8 cellular contexts compared by ENCODE assay signal in the genomic region with DNA sequence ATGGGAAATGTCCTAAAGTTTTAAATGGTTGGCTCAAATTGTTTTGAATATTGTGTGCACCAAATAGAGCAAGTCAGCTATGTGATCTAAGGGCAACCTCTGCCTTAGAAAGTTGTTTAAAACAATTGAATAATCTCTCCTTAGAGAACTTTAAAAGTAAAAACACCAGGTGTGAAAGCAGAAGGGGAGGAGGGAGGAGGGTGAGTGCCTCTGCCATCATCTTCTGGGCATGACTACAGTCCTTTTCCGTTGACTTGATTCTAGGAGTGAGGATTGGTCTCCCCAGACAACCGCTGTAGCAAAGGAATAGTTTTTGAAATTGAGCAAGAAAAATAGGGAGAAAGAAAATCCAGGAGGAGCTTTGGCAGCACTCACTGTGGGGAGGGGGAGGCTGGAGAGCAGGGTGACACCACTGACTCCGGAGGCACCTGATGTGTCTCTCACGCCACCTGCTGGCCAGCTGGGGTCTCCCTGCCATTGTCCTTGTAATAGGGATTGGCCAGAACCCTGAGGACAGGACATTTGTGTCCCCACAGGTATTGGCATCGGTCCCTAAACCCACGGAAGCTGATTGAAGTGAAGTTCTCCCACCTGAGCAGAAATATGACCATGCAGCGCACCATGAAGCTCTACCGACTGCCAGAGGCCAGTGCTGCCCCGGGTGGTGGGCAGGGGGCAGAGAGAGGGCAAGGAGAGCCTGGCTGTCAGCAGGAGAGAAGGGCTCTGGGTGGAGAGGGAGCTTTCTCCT. TPM values are rescaled to one million over a fixed set of nuclear protein-coding genes. Genes with fewer than 3 reads are reported as not detected.
DNase-seq lines count a peak whose midpoint lies in the region; ATAC-seq and TF ChIP-seq lines count a peak whose summit lies in the region.

No MANE protein-coding gene starts in this region.

- DNase-seq in ELR (ENCODE audit: low read depth) (peak; percentile 79), NB4 (ENCODE audit: low read depth) (peak; percentile 74), SW 1271 (lab: John Stamatoyannopoulos, UW) (peak; percentile 64), cardiac muscle cell (ENCODE audit: low read depth in 1 of 2, low spot score in 1 of 2) (peak; percentile 79 to 93), prostate gland (ENCODE audit: low spot score) (peak; percentile 88), upper lobe of right lung (peak; percentile 90)
- DNase-seq in activated naive CD8-positive, alpha-beta T cell treated with anti-CD3 and anti-CD28 coated beads, Interleukin-2, amount 50 U/mL, for 16 hours (ENCODE audit: low read depth, low spot score) = peak; percentile 50

- H3K27ac ChIP-seq in cardiac muscle cell = no peak overlapping the region
- H3K27ac ChIP-seq in prostate gland = no peak overlapping the region
- peak overlapping the region; percentile 36 for H3K27ac ChIP-seq in upper lobe of right lung

- intact Hi-C loops in prostate gland (cut with DNase I) = loop anchor here (2.0 kb wide), 1 partner anchor 178 kb away; no protein-coding TSS in a partner anchor
- intact Hi-C loops in upper lobe of right lung (cut with DNase I) = no loop called here

- TF ChIP-seq CTCF in NB4 (IDR thresholded peaks at IDR 0.05; ENCODE audit: low read depth, low read length) (peak; percentile 90), cardiac muscle cell (IDR thresholded peaks at IDR 0.05; ENCODE audit: low read depth, low read length) (peak; percentile 77), prostate gland (IDR thresholded peaks at IDR 0.05) (peak; percentile 71 to 96 (median 91)), upper lobe of right lung (IDR thresholded peaks at IDR 0.05) (peak; percentile 89)

- H3K4me3 ChIP-seq in NB4 (ENCODE audit: low read depth, low read length) (no peak overlapping the region), cardiac muscle cell (no peak overlapping the region), prostate gland (no peak overlapping the region), upper lobe of right lung (no peak overlapping the region)

- no peak for TF ChIP-seq POLR2A in NB4 (IDR thresholded peaks at IDR 0.05; ENCODE audit: extremely low read depth, insufficient read length)
- TF ChIP-seq POLR2A in prostate gland (IDR thresholded peaks at IDR 0.05) = no peak

- peaks cover 66% of the 10 kb centered on the region for H3K36me3 ChIP-seq in cardiac muscle cell
- H3K36me3 ChIP-seq in prostate gland = peaks cover 14 to 33% of the 10 kb centered on the region in 2 donors
- H3K36me3 ChIP-seq in upper lobe of right lung = peaks cover 94% of the 10 kb centered on the region

- whole genome bisulfite sequencing in prostate gland = 30% methylated on average over 9 of the region's 9 CpGs

- no peaks in the 10 kb centered on the region for H3K9me3 ChIP-seq in cardiac muscle cell (ENCODE audit: low read depth)
- H3K9me3 ChIP-seq in prostate gland = no peaks in the 10 kb centered on the region
- no peaks in the 10 kb centered on the region for H3K9me3 ChIP-seq in upper lobe of right lung

- ATAC-seq in upper lobe of right lung (peak; percentile 94), GM18511 (IDR thresholded peaks at IDR 0.05; ENCODE audit: unreplicated experiment) (no peak)

- H3K27me3 ChIP-seq in cardiac muscle cell = no peaks in the 10 kb centered on the region
- H3K27me3 ChIP-seq in prostate gland (replicated peaks; ENCODE audit: insufficient read depth) = no peaks in the 10 kb centered on the region
- H3K27me3 ChIP-seq in upper lobe of right lung = no peaks in the 10 kb centered on the region

- H3K4me1 ChIP-seq in cardiac muscle cell (ENCODE audit: low read depth) (no peaks in the 10 kb centered on the region), prostate gland (replicated peaks) (peaks cover 4% of the 10 kb centered on the region), upper lobe of right lung (peaks cover 10% of the 10 kb centered on the region)

RNA-seq across cellular contexts. Expression of gene PLCD3, which starts 33.3 kb away (rescaled TPM):
- total RNA-seq in cardiac muscle cell = 41.0 and 66.3 TPM in 2 replicates
- polyA plus RNA-seq in cardiac muscle cell = 36.0 and 41.7 TPM in 2 replicates
- total RNA-seq in prostate gland = 100 to 1,000 TPM in 1 of 2 donors, 10 to 100 TPM in 1; 34.7 to 154 TPM
- total RNA-seq in upper lobe of right lung = 37.0 TPM

RNA-seq across cellular contexts. Expression of gene ACBD4, which starts 36.4 kb away (rescaled TPM):
- total RNA-seq in cardiac muscle cell (16.3 and 29.3 TPM in 2 replicates), prostate gland (10 to 100 TPM; 18.8 to 23.3 TPM), upper lobe of right lung (16.3 TPM)
- polyA plus RNA-seq in cardiac muscle cell = 20.5 and 30.5 TPM in 2 replicates

RNA-seq across cellular contexts. Expression of gene NMT1, which starts 37.9 kb away (rescaled TPM):
- 83.1 and 113 TPM in 2 replicates for total RNA-seq in cardiac muscle cell
- polyA plus RNA-seq in cardiac muscle cell = 85.2 and 92.9 TPM in 2 replicates
- 10 to 100 TPM; 39.4 to 68.5 TPM for total RNA-seq in prostate gland
- 107 TPM for total RNA-seq in upper lobe of right lung

RNA-seq across cellular contexts. Expression of gene DCAKD, which starts 47.6 kb away (rescaled TPM):
- total RNA-seq in cardiac muscle cell (113 and 141 TPM in 2 replicates), prostate gland (100 to 1,000 TPM in 1 of 2 donors, 10 to 100 TPM in 1; 91.1 to 111 TPM), upper lobe of right lung (21.8 TPM)
- polyA plus RNA-seq in cardiac muscle cell = 60.6 and 66.0 TPM in 2 replicates

RNA-seq across cellular contexts. Expression of gene HEXIM1, which starts 49.2 kb away (rescaled TPM):
- total RNA-seq in cardiac muscle cell (20.9 and 34.8 TPM in 2 replicates), prostate gland (10 to 100 TPM; 34.5 to 67.1 TPM), upper lobe of right lung (36.1 TPM)
- 17.7 and 17.9 TPM in 2 replicates for polyA plus RNA-seq in cardiac muscle cell
